ENCODE assay signal across 1 cellular context in genomic region chr9:123536455-123536868, GRCh38.
TF ChIP-seq lines count a peak whose summit lies in the region.

No MANE protein-coding gene starts in this region.

TF ChIP-seq in GM12878, 131 proteins besides CTCF, POLR2A, EP300 and RAD21 (continued from another document):
- TF ChIP-seq ATF2 (IDR thresholded peaks at IDR 0.05; ENCODE audit: low read length), result peak; percentile 44; the same call in 1 of the 2 replicates
- no peak for TF ChIP-seq SRF (IDR thresholded peaks at IDR 0.05; ENCODE audit: low read depth in 2 of 2, low read length in 2 of 2)
- no peak for TF ChIP-seq ELK1 (IDR thresholded peaks at IDR 0.05; ENCODE audit: low read depth, low read length)
- TF ChIP-seq MEF2B (IDR thresholded peaks at IDR 0.05; ENCODE audit: partially characterized antibody, poor library complexity, severe bottlenecking), result no peak
- TF ChIP-seq MYB (IDR thresholded peaks at IDR 0.05; ENCODE audit: borderline replicate concordance, low read depth, low read length), result no peak
- TF ChIP-seq ESRRA (IDR thresholded peaks at IDR 0.05; ENCODE audit: low read length), result no peak
- TF ChIP-seq, protein P1, sequence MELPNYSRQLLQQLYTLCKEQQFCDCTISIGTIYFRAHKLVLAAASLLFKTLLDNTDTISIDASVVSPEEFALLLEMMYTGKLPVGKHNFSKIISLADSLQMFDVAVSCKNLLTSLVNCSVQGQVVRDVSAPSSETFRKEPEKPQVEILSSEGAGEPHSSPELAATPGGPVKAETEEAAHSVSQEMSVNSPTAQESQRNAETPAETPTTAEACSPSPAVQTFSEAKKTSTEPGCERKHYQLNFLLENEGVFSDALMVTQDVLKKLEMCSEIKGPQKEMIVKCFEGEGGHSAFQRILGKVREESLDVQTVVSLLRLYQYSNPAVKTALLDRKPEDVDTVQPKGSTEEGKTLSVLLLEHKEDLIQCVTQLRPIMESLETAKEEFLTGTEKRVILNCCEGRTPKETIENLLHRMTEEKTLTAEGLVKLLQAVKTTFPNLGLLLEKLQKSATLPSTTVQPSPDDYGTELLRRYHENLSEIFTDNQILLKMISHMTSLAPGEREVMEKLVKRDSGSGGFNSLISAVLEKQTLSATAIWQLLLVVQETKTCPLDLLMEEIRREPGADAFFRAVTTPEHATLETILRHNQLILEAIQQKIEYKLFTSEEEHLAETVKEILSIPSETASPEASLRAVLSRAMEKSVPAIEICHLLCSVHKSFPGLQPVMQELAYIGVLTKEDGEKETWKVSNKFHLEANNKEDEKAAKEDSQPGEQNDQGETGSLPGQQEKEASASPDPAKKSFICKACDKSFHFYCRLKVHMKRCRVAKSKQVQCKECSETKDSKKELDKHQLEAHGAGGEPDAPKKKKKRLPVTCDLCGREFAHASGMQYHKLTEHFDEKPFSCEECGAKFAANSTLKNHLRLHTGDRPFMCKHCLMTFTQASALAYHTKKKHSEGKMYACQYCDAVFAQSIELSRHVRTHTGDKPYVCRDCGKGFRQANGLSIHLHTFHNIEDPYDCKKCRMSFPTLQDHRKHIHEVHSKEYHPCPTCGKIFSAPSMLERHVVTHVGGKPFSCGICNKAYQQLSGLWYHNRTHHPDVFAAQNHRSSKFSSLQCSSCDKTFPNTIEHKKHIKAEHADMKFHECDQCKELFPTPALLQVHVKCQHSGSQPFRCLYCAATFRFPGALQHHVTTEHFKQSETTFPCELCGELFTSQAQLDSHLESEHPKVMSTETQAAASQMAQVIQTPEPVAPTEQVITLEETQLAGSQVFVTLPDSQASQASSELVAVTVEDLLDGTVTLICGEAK (IDR thresholded peaks at IDR 0.05; ENCODE audit: borderline replicate concordance), result no peak
- TF ChIP-seq EZH2 (IDR thresholded peaks at IDR 0.05; ENCODE audit: borderline replicate concordance, control insufficient read depth, low read depth, low read length), result no peak
- no peak for TF ChIP-seq WRNIP1 (IDR thresholded peaks at IDR 0.05; ENCODE audit: borderline replicate concordance, low read depth, low read length)
- TF ChIP-seq ZNF687 (IDR thresholded peaks at IDR 0.05), result no peak
- TF ChIP-seq ZNF217 (IDR thresholded peaks at IDR 0.05), result peak; percentile 66; the same call in 1 of the 2 replicates
- no peak for TF ChIP-seq YY1 (IDR thresholded peaks at IDR 0.05; ENCODE audit: low read depth, low read length)
- TF ChIP-seq, protein P2, sequence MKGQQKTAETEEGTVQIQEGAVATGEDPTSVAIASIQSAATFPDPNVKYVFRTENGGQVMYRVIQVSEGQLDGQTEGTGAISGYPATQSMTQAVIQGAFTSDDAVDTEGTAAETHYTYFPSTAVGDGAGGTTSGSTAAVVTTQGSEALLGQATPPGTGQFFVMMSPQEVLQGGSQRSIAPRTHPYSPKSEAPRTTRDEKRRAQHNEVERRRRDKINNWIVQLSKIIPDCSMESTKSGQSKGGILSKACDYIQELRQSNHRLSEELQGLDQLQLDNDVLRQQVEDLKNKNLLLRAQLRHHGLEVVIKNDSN (IDR thresholded peaks at IDR 0.05; ENCODE audit: borderline replicate concordance, extremely low read length, insufficient read depth, low read depth, low read length), result no peak
- no peak for TF ChIP-seq LARP7 (IDR thresholded peaks at IDR 0.05)
- TF ChIP-seq, protein P3, sequence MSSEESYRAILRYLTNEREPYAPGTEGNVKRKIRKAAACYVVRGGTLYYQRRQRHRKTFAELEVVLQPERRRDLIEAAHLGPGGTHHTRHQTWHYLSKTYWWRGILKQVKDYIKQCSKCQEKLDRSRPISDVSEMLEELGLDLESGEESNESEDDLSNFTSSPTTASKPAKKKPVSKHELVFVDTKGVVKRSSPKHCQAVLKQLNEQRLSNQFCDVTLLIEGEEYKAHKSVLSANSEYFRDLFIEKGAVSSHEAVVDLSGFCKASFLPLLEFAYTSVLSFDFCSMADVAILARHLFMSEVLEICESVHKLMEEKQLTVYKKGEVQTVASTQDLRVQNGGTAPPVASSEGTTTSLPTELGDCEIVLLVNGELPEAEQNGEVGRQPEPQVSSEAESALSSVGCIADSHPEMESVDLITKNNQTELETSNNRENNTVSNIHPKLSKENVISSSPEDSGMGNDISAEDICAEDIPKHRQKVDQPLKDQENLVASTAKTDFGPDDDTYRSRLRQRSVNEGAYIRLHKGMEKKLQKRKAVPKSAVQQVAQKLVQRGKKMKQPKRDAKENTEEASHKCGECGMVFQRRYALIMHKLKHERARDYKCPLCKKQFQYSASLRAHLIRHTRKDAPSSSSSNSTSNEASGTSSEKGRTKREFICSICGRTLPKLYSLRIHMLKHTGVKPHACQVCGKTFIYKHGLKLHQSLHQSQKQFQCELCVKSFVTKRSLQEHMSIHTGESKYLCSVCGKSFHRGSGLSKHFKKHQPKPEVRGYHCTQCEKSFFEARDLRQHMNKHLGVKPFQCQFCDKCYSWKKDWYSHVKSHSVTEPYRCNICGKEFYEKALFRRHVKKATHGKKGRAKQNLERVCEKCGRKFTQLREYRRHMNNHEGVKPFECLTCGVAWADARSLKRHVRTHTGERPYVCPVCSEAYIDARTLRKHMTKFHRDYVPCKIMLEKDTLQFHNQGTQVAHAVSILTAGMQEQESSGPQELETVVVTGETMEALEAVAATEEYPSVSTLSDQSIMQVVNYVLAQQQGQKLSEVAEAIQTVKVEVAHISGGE (CRISPR knock-in tag; IDR thresholded peaks at IDR 0.05), result no peak
- TF ChIP-seq NBN (IDR thresholded peaks at IDR 0.05), result peak; percentile 55; the same call in 1 of the 2 replicates
- TF ChIP-seq NR2F1 (conservative IDR thresholded peaks at IDR 0.05), result peak; percentile 77
- peak; percentile 80 for TF ChIP-seq JUNB (IDR thresholded peaks at IDR 0.05)
- no peak for TF ChIP-seq HDGF (IDR thresholded peaks at IDR 0.05)
- TF ChIP-seq FOXM1 (IDR thresholded peaks at IDR 0.05; ENCODE audit: low read depth, low read length), result 0 out of 2 replicates have a peak, but pooled peaks have one; percentile 55
- TF ChIP-seq TARDBP (IDR thresholded peaks at IDR 0.05; ENCODE audit: borderline replicate concordance), result no peak
- TF ChIP-seq BHLHE40 (IDR thresholded peaks at IDR 0.05; ENCODE audit: borderline replicate concordance in 1 of 2, low read depth in 2 of 2, low read length in 1 of 2), result no peak
- no peak for TF ChIP-seq TCF12 (IDR thresholded peaks at IDR 0.05; ENCODE audit: low read depth, low read length)
